ENCODE assay signal across 8 cellular contexts in genomic region chr6:166275714-166276166, GRCh38. TPM values are rescaled to one million over a fixed set of nuclear protein-coding genes. Genes with fewer than 3 reads are reported as not detected.
A peak's percentile ranks its signal among the peaks of the same experiment; 100 is the strongest.
DNase-seq lines count a peak whose midpoint lies in the region; ATAC-seq and TF ChIP-seq lines count a peak whose summit lies in the region.

No MANE protein-coding gene starts in this region.

- TF ChIP-seq CTCF in BJ (IDR thresholded peaks at IDR 0.05; ENCODE audit: insufficient read depth, low read depth, low read length), result peak; percentile 99

- no peak overlapping the region for H3K4me3 ChIP-seq in BJ (ENCODE audit: low read depth, low read length)
- H3K4me3 ChIP-seq in effector memory CD4-positive, alpha-beta T cell (ENCODE audit: insufficient read depth, low read depth, low read length, poor library complexity, severe bottlenecking), result no peak overlapping the region

- POLR2A ChIA-PET in BJ (lab: Charles Lee), result interaction anchor here (0.6 kb wide), 1 partner anchor 72 kb away, joined by 5 read pairs; no protein-coding TSS in a partner anchor

- H3K27me3 ChIP-seq in BJ (ENCODE audit: control insufficient read depth, insufficient read depth, low read length), result no peaks in the 10 kb centered on the region; the same call in 1 of the 2 replicates
- no peaks in the 10 kb centered on the region for H3K27me3 ChIP-seq in effector memory CD4-positive, alpha-beta T cell (replicated peaks; ENCODE audit: control insufficient read depth, insufficient read depth, low read length, poor library complexity, severe bottlenecking)

- DNase-seq in BJ (ENCODE audit: low read depth) (no peak), NCI-H69 (lab: John Stamatoyannopoulos, UW) (peak; percentile 62), midbrain (lab: John Stamatoyannopoulos, UW) (peak; percentile 82)
- peak; percentile 94 for DNase-seq in activated CD8-positive, alpha-beta memory T cell treated with anti-CD3 and anti-CD28 coated beads for 24 hours
- DNase-seq in effector memory CD4-positive, alpha-beta T cell, result peak; percentile 61 to 66 (median 65)
- DNase-seq in stimulated activated CD8-positive, alpha-beta memory T cell treated with anti-CD3 and anti-CD28 coated beads, Interleukin-4, amount 100 ng/mL, for 48 hours, result peak; percentile 91

- peak; percentile 65 for ATAC-seq in GM18870 (IDR thresholded peaks at IDR 0.05; ENCODE audit: unreplicated experiment)
- ATAC-seq in HG03066 (IDR thresholded peaks at IDR 0.05; ENCODE audit: low read depth, unreplicated experiment), result peak; percentile 77

- H3K4me1 ChIP-seq in effector memory CD4-positive, alpha-beta T cell (ENCODE audit: control insufficient read depth, insufficient read depth, low read length, poor library complexity, severe bottlenecking), result no peaks in the 10 kb centered on the region

- no peak overlapping the region for H3K27ac ChIP-seq in effector memory CD4-positive, alpha-beta T cell (ENCODE audit: insufficient read depth, low read length, poor library complexity, severe bottlenecking)

- H3K36me3 ChIP-seq in BJ (ENCODE audit: control insufficient read depth, insufficient read depth, low read length), result no peaks in the 10 kb centered on the region
- H3K36me3 ChIP-seq in effector memory CD4-positive, alpha-beta T cell (ENCODE audit: control insufficient read depth, insufficient read depth, low read length), result no peaks in the 10 kb centered on the region

- H3K9me3 ChIP-seq in effector memory CD4-positive, alpha-beta T cell (ENCODE audit: control insufficient read depth, low read length), result no peaks in the 10 kb centered on the region

- CTCF ChIA-PET in BJ (lab: Yijun Ruan, JAX), result interaction anchor here (0.7 to 2.5 kb wide), 5 partner anchors 16 to 129 kb away, joined by 3 to 34 read pairs (median 5); no protein-coding TSS in a partner anchor

RNA-seq across cellular contexts. Expression of gene PRR18, which starts 32.5 kb away (rescaled TPM):
- not detected in 2 replicates for polyA plus RNA-seq in BJ (2011; rRNA removed)
- polyA minus RNA-seq in BJ (2011; rRNA and poly(A)+ RNA removed), result not detected in 2 replicates
